ENCODE assay signal across 19 cellular contexts in the genomic region with DNA sequence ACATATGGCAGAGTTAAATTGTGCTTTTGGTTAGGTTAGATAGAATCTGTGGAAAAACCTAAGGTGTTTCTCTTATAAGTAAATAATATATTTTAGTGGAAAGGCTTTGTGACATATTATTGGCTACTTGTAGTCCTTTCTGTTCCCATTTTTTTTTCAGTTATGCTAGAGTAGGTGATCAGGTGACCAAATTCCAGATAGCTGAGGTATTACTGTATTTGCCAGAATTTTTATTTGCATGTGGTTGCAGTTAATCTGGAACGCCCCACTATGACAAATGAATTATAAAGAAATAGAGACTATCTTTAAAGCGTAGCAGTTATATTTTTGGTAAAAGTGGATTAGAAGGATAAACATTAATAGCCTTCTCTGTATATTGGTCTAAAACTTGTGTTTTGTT. TPM values are rescaled to one million over a fixed set of nuclear protein-coding genes. Genes with fewer than 3 reads are reported as not detected.
DNase-seq lines count a peak whose midpoint lies in the region; ATAC-seq and TF ChIP-seq lines count a peak whose summit lies in the region.
"Had no signal": no experiment of that assay in that cellular context is flagged by ENCODE, and none has a peak within 500 bp of the region (broad histone marks: within the 10 kb centered on the region; RNA-seq: fewer than 3 reads in every experiment).

No MANE protein-coding gene starts in this region.

- H3K4me1 Mint-ChIP-seq in MCF 10A (ENCODE audit: insufficient read depth, unreplicated experiment) = peaks cover 33% of the 10 kb centered on the region

- H3K27me3 ChIP-seq in breast epithelium (no peaks in the 10 kb centered on the region), upper lobe of right lung (no peaks in the 10 kb centered on the region)
- H3K27me3 ChIP-seq: ascending aorta had no signal

- TF ChIP-seq POLR2A in breast epithelium (IDR thresholded peaks at IDR 0.05) = no peak

- H3K9me3 ChIP-seq in breast epithelium = no peaks in the 10 kb centered on the region
- H3K9me3 ChIP-seq in upper lobe of right lung = peaks cover 3% of the 10 kb centered on the region
- H3K9me3 ChIP-seq: ascending aorta had no signal

- no peak overlapping the region for H3K4me3 Mint-ChIP-seq in MCF 10A (ENCODE audit: unreplicated experiment)
- H3K4me3 Mint-ChIP-seq: stimulated activated naive CD8-positive, alpha-beta T cell treated with anti-CD3 and anti-CD28 coated beads, Interleukin-15, amount 100 ng/mL, for 72 hours had no signal

- TF ChIP-seq CTCF in MCF 10A (IDR thresholded peaks at IDR 0.05; ENCODE audit: unreplicated experiment) = no peak
- no peak for TF ChIP-seq CTCF in breast epithelium (IDR thresholded peaks at IDR 0.05)
- no peak for TF ChIP-seq CTCF in upper lobe of right lung (IDR thresholded peaks at IDR 0.05)

- H3K4me1 ChIP-seq in breast epithelium (peaks cover 0 to 5% of the 10 kb centered on the region in 2 donors), upper lobe of right lung (peaks cover 5% of the 10 kb centered on the region)

- H3K27ac Mint-ChIP-seq in MCF 10A (ENCODE audit: low read depth, unreplicated experiment) = peak overlapping the region; percentile 17
- H3K27ac Mint-ChIP-seq: stimulated activated naive CD8-positive, alpha-beta T cell treated with anti-CD3 and anti-CD28 coated beads, Interleukin-15, amount 100 ng/mL, for 72 hours had no signal

- DNase-seq in MCF 10A (ENCODE audit: unreplicated experiment) (no peak), breast epithelium (ENCODE audit: low spot score in 2 of 2) (no peak), T47D (ENCODE audit: low read depth in 1 of 2, low spot score in 1 of 2) (peak; percentile 10 to 19), hepatic stellate cell (ENCODE audit: low spot score) (peak; percentile 26), upper lobe of right lung (no peak), NCI-H1092 (lab: John Stamatoyannopoulos, UW) (no peak), NCI-H2081 (lab: John Stamatoyannopoulos, UW) (no peak)
- no peak for DNase-seq in activated CD8-positive, alpha-beta memory T cell treated with anti-CD3 and anti-CD28 coated beads, Interleukin-2, amount 50 U/mL, for 4 hours
- DNase-seq: activated T-cell treated with anti-CD3 and anti-CD28 coated beads for 4 hours; erythroblast; left colon; MM.1S; NCI-H510A treated with DMSO at 0.1 percent for 48 hours; stimulated activated CD4-positive, alpha-beta T cell treated with anti-CD3 and anti-CD28 coated beads, Interleukin-1b, Interleukin-23, amount 100 ng/mL, for 48 hours; stimulated activated naive CD8-positive, alpha-beta T cell treated with anti-CD3 and anti-CD28 coated beads, Interleukin-15, amount 100 ng/mL, for 72 hours had no signal

- H3K27ac ChIP-seq in breast epithelium (peak overlapping the region in 1 of 2 donors; percentile 25), upper lobe of right lung (no peak overlapping the region)
- H3K27ac ChIP-seq: 22Rv1, VCaP had no signal

- no peak overlapping the region for H3K4me3 ChIP-seq in breast epithelium
- H3K4me3 ChIP-seq in upper lobe of right lung = no peak overlapping the region
- H3K4me3 ChIP-seq: ascending aorta, GM12878 had no signal

- H3K9me3 Mint-ChIP-seq in MCF 10A (ENCODE audit: unreplicated experiment) = peaks cover 8% of the 10 kb centered on the region

- in situ Hi-C loops in T47D (cut with HindIII; ENCODE audit: low pct_unique_long_range_greater_than_20kb, low sequenced_read_pairs) = no loop called here

- ATAC-seq in upper lobe of right lung = peak; percentile 41
- ATAC-seq: GM12878; left colon; stimulated activated naive CD8-positive, alpha-beta T cell treated with anti-CD3 and anti-CD28 coated beads, Interleukin-15, amount 100 ng/mL, for 72 hours had no signal

- H3K27me3 Mint-ChIP-seq in MCF 10A (ENCODE audit: insufficient read depth, unreplicated experiment) = no peaks in the 10 kb centered on the region
- H3K27me3 Mint-ChIP-seq: stimulated activated naive CD8-positive, alpha-beta T cell treated with anti-CD3 and anti-CD28 coated beads, Interleukin-15, amount 100 ng/mL, for 72 hours had no signal

- H3K36me3 Mint-ChIP-seq in MCF 10A (ENCODE audit: insufficient read depth, unreplicated experiment) = peaks cover 48% of the 10 kb centered on the region

- intact Hi-C loops in MCF 10A (cut with micrococcal nuclease) = no loop called here
- intact Hi-C loops in breast epithelium (cut with DNase I; ENCODE audit: low total_unique reads) = no loop called here
- intact Hi-C loops in upper lobe of right lung (cut with DNase I) = no loop called here

- CTCF ChIA-PET in MCF 10A (lab: Yijun Ruan, JAX) = no interaction called here

- POLR2A ChIA-PET in MCF 10A (lab: Yijun Ruan, JAX) = interaction anchor here (0.6 to 1.9 kb wide), 2 partner anchors 17 to 52 kb away, joined by 3 to 8 read pairs; a partner anchor contains a TSS

- no TSS peak for BruUV-seq in MCF 10A (replicated peaks; lab: Mats Ljungman, UMichigan)

- H3K36me3 ChIP-seq in breast epithelium = no peaks in the 10 kb centered on the region
- no peaks in the 10 kb centered on the region for H3K36me3 ChIP-seq in upper lobe of right lung

RNA-seq across cellular contexts. Expression of a gene that starts 52.0 kb away (rescaled TPM):
- total RNA-seq in MCF 10A (2022) (100 TPM in 2 replicates), breast epithelium (100 to 1,000 TPM; 115 to 189 (median 121) TPM), upper lobe of right lung (111 TPM)

Comparison
In these comparisons a context has a peak if more than half of its experiments do, and no peak if none do; other contexts are left out.
1. DNase-seq: peak in T47D (2 of 2) and hepatic stellate cell (single experiment); none in MCF 10A (single experiment), breast epithelium (0 of 2), upper lobe of right lung (single experiment), NCI-H1092 (single experiment), NCI-H2081 (0 of 2) and activated CD8-positive, alpha-beta memory T cell treated with anti-CD3 and anti-CD28 coated beads, Interleukin-2, amount 50 U/mL, for 4 hours (single experiment).